Comparison of ENCODE assay signal across 8 cellular contexts in the genomic region with DNA sequence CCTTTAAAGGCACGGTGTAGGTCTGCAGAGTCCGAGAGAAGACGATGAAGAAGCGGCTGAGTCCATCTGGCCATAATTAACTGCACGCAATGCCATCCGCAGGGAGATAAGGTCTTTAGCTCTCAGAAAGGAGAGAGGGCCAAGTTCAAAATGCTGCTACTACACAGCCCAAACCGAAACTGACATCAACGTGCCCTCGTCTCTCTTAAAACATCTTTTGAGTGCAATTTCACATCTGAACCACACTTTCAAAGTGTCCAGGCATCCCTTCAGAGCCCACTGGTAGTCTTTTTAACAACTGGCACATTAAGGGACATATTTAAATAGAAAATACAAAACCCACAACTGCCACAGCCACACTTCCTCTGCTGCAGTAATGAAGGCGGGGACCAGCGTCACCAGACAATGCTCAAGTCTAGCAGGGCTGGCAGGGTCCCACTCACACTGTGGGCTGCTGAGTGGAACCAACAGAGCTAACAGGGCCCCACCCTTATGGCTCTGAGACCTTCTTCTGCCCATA. TPM values are rescaled to one million over a fixed set of nuclear protein-coding genes. Genes with fewer than 3 reads are reported as not detected.
DNase-seq lines count a peak whose midpoint lies in the region; ATAC-seq, FAIRE-seq and TF ChIP-seq lines count a peak whose summit lies in the region.

No MANE protein-coding gene starts in this region.

- no peaks in the 10 kb centered on the region for H3K27me3 Mint-ChIP-seq in stimulated activated naive CD8-positive, alpha-beta T cell treated with anti-CD3 and anti-CD28 coated beads, Interleukin-15, amount 100 ng/mL, for 72 hours
- H3K27me3 Mint-ChIP-seq in endodermal cell (ENCODE audit: insufficient read depth): no peaks in the 10 kb centered on the region

- no peak overlapping the region for H3K27ac ChIP-seq in HepG2 (ENCODE audit: extremely low read length, insufficient read depth, low read length)
- H3K27ac ChIP-seq in ovary: peak overlapping the region in 1 of 2 donors; percentile 5
- no peak overlapping the region for H3K27ac ChIP-seq in endodermal cell (ENCODE audit: low read depth, low read length)

- H2AFZ ChIP-seq in HepG2 (ENCODE audit: low read length): no peak overlapping the region

- peak overlapping the region; percentile 96 to 98 for H3K27ac Mint-ChIP-seq in stimulated activated naive CD8-positive, alpha-beta T cell treated with anti-CD3 and anti-CD28 coated beads, Interleukin-15, amount 100 ng/mL, for 72 hours
- no peak overlapping the region for H3K27ac Mint-ChIP-seq in endodermal cell

- no peak for FAIRE-seq in HepG2 (lab: Jason Lieb, UNC)

- no peak for TF ChIP-seq RAD21 in HepG2 (CRISPR knock-in tag; IDR thresholded peaks at IDR 0.05)

- CTCF ChIA-PET in HepG2 (lab: Yijun Ruan, JAX; ENCODE audit: low intra/inter-chr PET ratio, low total read pairs): no interaction called here

- H3K9me3 ChIP-seq in HepG2 (ENCODE audit: low read length) (no peaks in the 10 kb centered on the region), ovary (no peaks in the 10 kb centered on the region), endodermal cell (ENCODE audit: control insufficient read depth, low read length) (no peaks in the 10 kb centered on the region)

- DNase-seq in AG09319 (ENCODE audit: extremely low read depth, low read depth) (peak; percentile 24), activated T-helper 1 cell treated with Interleukin-2 at 50 U/mL for 16 hours (ENCODE audit: low read depth) (peak; percentile 57), HepG2 (ENCODE audit: low spot score) (no peak), ovary (no peak), endodermal cell (no peak)
- peak; percentile 71 for DNase-seq in Jurkat, Clone E6-1 (ENCODE audit: low read depth, low spot score)
- DNase-seq in stimulated activated naive CD8-positive, alpha-beta T cell treated with anti-CD3 and anti-CD28 coated beads, Interleukin-15, amount 100 ng/mL, for 72 hours: peak; percentile 51 to 70

- peak overlapping the region; percentile 85 to 89 for H3K4me3 Mint-ChIP-seq in stimulated activated naive CD8-positive, alpha-beta T cell treated with anti-CD3 and anti-CD28 coated beads, Interleukin-15, amount 100 ng/mL, for 72 hours
- H3K4me3 Mint-ChIP-seq in endodermal cell: no peak overlapping the region

- H3K36me3 ChIP-seq in HepG2 (replicated peaks in 1 of 2; ENCODE audit: control insufficient read depth in 1 of 2, insufficient read depth in 2 of 2, low read length in 2 of 2): no peaks in the 10 kb centered on the region
- H3K36me3 ChIP-seq in ovary: no peaks in the 10 kb centered on the region
- peaks cover 80% of the 10 kb centered on the region for H3K36me3 ChIP-seq in endodermal cell (ENCODE audit: control insufficient read depth, insufficient read depth, low read length)

- TF ChIP-seq CTCF in AG09319 (IDR thresholded peaks at IDR 0.05; ENCODE audit: low read depth, low read length) (no peak), HepG2 (CRISPR knock-in tag; IDR thresholded peaks at IDR 0.05) (no peak), ovary (IDR thresholded peaks at IDR 0.05) (no peak), endodermal cell (conservative IDR thresholded peaks at IDR 0.05) (no peak)

- H3K4me1 ChIP-seq in HepG2 (ENCODE audit: insufficient read depth, low read length): no peaks in the 10 kb centered on the region; the same call in 1 of the 2 replicates
- H3K4me1 ChIP-seq in ovary (ENCODE audit: insufficient read depth): peaks cover 3% of the 10 kb centered on the region
- no peaks in the 10 kb centered on the region for H3K4me1 ChIP-seq in endodermal cell (ENCODE audit: control insufficient read depth, insufficient read depth, low read length)

- peaks cover 10 to 15% of the 10 kb centered on the region in 2 donors for H3K9me3 Mint-ChIP-seq in stimulated activated naive CD8-positive, alpha-beta T cell treated with anti-CD3 and anti-CD28 coated beads, Interleukin-15, amount 100 ng/mL, for 72 hours
- no peaks in the 10 kb centered on the region for H3K9me3 Mint-ChIP-seq in endodermal cell

- POLR2A ChIA-PET in HepG2 (lab: Yijun Ruan, JAX): no interaction called here

- TF ChIP-seq POLR2A in HepG2 (IDR thresholded peaks at IDR 0.05; ENCODE audit: insufficient read depth in 1 of 2, low read depth in 2 of 2, low read length in 2 of 2) (no peak), ovary (IDR thresholded peaks at IDR 0.05) (no peak)

- no peaks in the 10 kb centered on the region; a peak in 1 of 5 replicates for H3K27me3 ChIP-seq in HepG2 (ENCODE audit: control insufficient read depth in 1 of 2, insufficient read depth in 2 of 2, low read length in 2 of 2)
- no peaks in the 10 kb centered on the region for H3K27me3 ChIP-seq in ovary
- H3K27me3 ChIP-seq in endodermal cell (ENCODE audit: control insufficient read depth, insufficient read depth, low read length, poor library complexity, severe bottlenecking): no peaks in the 10 kb centered on the region

- H3K36me3 Mint-ChIP-seq in endodermal cell (ENCODE audit: low read depth): peaks cover 72% of the 10 kb centered on the region

- H3K4me2 ChIP-seq in HepG2 (ENCODE audit: low read depth, low read length): peak overlapping the region; percentile 34

- ATAC-seq in GM19468 (IDR thresholded peaks at IDR 0.05; ENCODE audit: extremely low read depth, unreplicated experiment): peak; percentile 73
- peak; percentile 47 for ATAC-seq in HepG2
- ATAC-seq in stimulated activated naive CD8-positive, alpha-beta T cell treated with anti-CD3 and anti-CD28 coated beads, Interleukin-15, amount 100 ng/mL, for 72 hours: peak; percentile 93

- H3K9ac ChIP-seq in HepG2 (ENCODE audit: insufficient read depth, low read depth, low read length) (no peak overlapping the region), endodermal cell (ENCODE audit: extremely low read depth, low read length, poor library complexity, severe bottlenecking) (no peak overlapping the region)

- TF ChIP-seq EP300 in HepG2 (IDR thresholded peaks at IDR 0.05; ENCODE audit: low read depth in 2 of 2, low read length in 2 of 2): no peak
- no peak for TF ChIP-seq EP300 in HepG2 (CRISPR knock-in tag; IDR thresholded peaks at IDR 0.05; ENCODE audit: borderline replicate concordance)
- TF ChIP-seq EP300 in ovary (IDR thresholded peaks at IDR 0.05): no peak

- H3K79me2 ChIP-seq in HepG2 (ENCODE audit: insufficient read depth, low read length): no peaks in the 10 kb centered on the region

- H3K4me3 ChIP-seq in Jurkat, Clone E6-1 (ENCODE audit: low read length): peak overlapping the region; percentile 34
- no peak overlapping the region; a peak in 1 of 6 replicates for H3K4me3 ChIP-seq in HepG2 (replicated peaks in 1 of 3; ENCODE audit: insufficient read depth in 1 of 3, low read depth in 2 of 3, low read length in 3 of 3)
- H3K4me3 ChIP-seq in ovary: no peak overlapping the region
- H3K4me3 ChIP-seq in endodermal cell (ENCODE audit: low read length): no peak overlapping the region

- BruUV-seq in HepG2 (replicated peaks; lab: Mats Ljungman, UMichigan): no TSS peak

- WGBS in HepG2 (ENCODE audit: low lambda C conversion rate): 70% methylated on average over 11 of the region's 11 CpGs
- WGBS in ovary, 3 donors: 60 to 78% (median 65%) methylated on average over 11 of the region's 11 CpGs
- 95 to 96% methylated on average over 11 of the region's 11 CpGs for whole genome bisulfite sequencing in endodermal cell (ENCODE audit: insufficient coverage in 1 of 2, insufficient read length in 1 of 2), 2 experiments

- H3K4me1 Mint-ChIP-seq in stimulated activated naive CD8-positive, alpha-beta T cell treated with anti-CD3 and anti-CD28 coated beads, Interleukin-15, amount 100 ng/mL, for 72 hours: peaks cover 73% of the 10 kb centered on the region
- no peaks in the 10 kb centered on the region for H3K4me1 Mint-ChIP-seq in endodermal cell

- intact Hi-C loops in HepG2 (cut with micrococcal nuclease; ENCODE audit: unreplicated experiment) (no loop called here), ovary (cut with DNase I) (no loop called here)

- H4K20me1 ChIP-seq in HepG2 (ENCODE audit: insufficient read depth, low read length): no peaks in the 10 kb centered on the region

- in situ Hi-C loops in HepG2 (cut with HindIII; ENCODE audit: extremely low pct_ligation_motif_present, low pct_unique_long_range_greater_than_20kb): no loop called here

TF ChIP-seq in HepG2, 621 proteins besides CTCF, POLR2A, EP300 and RAD21:
- TF ChIP-seq HOXD1 (CRISPR knock-in tag; IDR thresholded peaks at IDR 0.05) (no peak), HOXA5 (CRISPR knock-in tag; IDR thresholded peaks at IDR 0.05) (no peak), RAD51 (IDR thresholded peaks at IDR 0.05; ENCODE audit: borderline replicate concordance) (no peak)
TF ChIP-seq in HepG2: peak in this region for 0.

RNA-seq across cellular contexts. Expression of a gene that starts 35.8 kb away (rescaled TPM):
- polyA plus RNA-seq in Jurkat, Clone E6-1 (2012; ENCODE audit: insufficient read depth, insufficient read length): 13.5 TPM
- total RNA-seq in HepG2 (2016; rRNA removed; fragmentation: Illumina TruSeq; extraction: Trizol) (1.3 TPM in 2 replicates), ovary (10 to 100 TPM; 12.8 to 52.7 (median 22.2) TPM), endodermal cell (10 to 100 TPM; 26.6 to 27.4 TPM)
- 1.4 and 2.7 TPM in 2 replicates for total RNA-seq in HepG2 (2016; cell fraction: cytosol; rRNA removed; fragmentation: Illumina TruSeq; extraction: Trizol; ENCODE audit: low read depth)
- total RNA-seq in HepG2 (2016; cell fraction: insoluble cytoplasmic fraction; rRNA removed; fragmentation: Illumina TruSeq; extraction: Trizol): 1.3 and 1.4 TPM in 2 replicates
- total RNA-seq in HepG2 (2016; cell fraction: membrane; rRNA removed; fragmentation: Illumina TruSeq; extraction: Trizol): 3.0 and 3.4 TPM in 2 replicates
- 1.9 and 2.0 TPM in 2 replicates for total RNA-seq in HepG2 (2016; cell fraction: nucleus; rRNA removed; fragmentation: Illumina TruSeq; extraction: Trizol)
- polyA plus RNA-seq in HepG2 (2011; rRNA removed) (2.0 and 2.1 TPM in 2 replicates), ovary (10 to 100 TPM; 11.6 to 31.1 TPM)
- 0.91 and 1.9 TPM in 2 replicates for polyA plus RNA-seq in HepG2 (2011; cell fraction: cytosol; rRNA removed)
- 1.2 and 1.9 TPM in 2 replicates for polyA plus RNA-seq in HepG2 (2011; cell fraction: nucleus; rRNA removed)
- 1.2 and 1.4 TPM in 2 replicates for polyA plus RNA-seq in HepG2 (2012)
- polyA plus RNA-seq in HepG2 (2016; cell fraction: cytosol; fragmentation: Illumina TruSeq; extraction: Trizol; ENCODE audit: low read depth): 2.0 and 2.2 TPM in 2 replicates
- 1.2 and 1.5 TPM in 2 replicates for polyA plus RNA-seq in HepG2 (2016; cell fraction: insoluble cytoplasmic fraction; fragmentation: Illumina TruSeq; extraction: Trizol; ENCODE audit: low read depth)
- polyA plus RNA-seq in HepG2 (2016; cell fraction: membrane; fragmentation: Illumina TruSeq; extraction: Trizol; ENCODE audit: low read depth): 1.9 and 2.8 TPM in 2 replicates
- polyA plus RNA-seq in HepG2 (2016; cell fraction: nucleus; fragmentation: Illumina TruSeq; extraction: Trizol; ENCODE audit: insufficient read depth, low read depth): 2.6 and 2.7 TPM in 2 replicates
- polyA minus RNA-seq in HepG2 (2011; rRNA and poly(A)+ RNA removed; ENCODE audit: low replicate concordance): 1.2 and 2.0 TPM in 2 replicates
- 0.97 and 1.6 TPM in 2 replicates for polyA minus RNA-seq in HepG2 (2011; cell fraction: cytosol; rRNA and poly(A)+ RNA removed)
- polyA minus RNA-seq in HepG2 (2011; cell fraction: nucleus; rRNA and poly(A)+ RNA removed): 5.7 and 6.5 TPM in 2 replicates
- 15.1 TPM for polyA plus RNA-seq in endodermal cell (2013, experiment 1 of 2)
- polyA plus RNA-seq in endodermal cell (2013, experiment 2 of 2): 15.8 TPM

Comparison
In these comparisons a context has a peak if more than half of its experiments do, and no peak if none do; other contexts are left out.
1. DNase-seq: peak in AG09319 (single experiment), Jurkat, Clone E6-1 (single experiment), activated T-helper 1 cell treated with Interleukin-2 at 50 U/mL for 16 hours (single experiment) and stimulated activated naive CD8-positive, alpha-beta T cell treated with anti-CD3 and anti-CD28 coated beads, Interleukin-15, amount 100 ng/mL, for 72 hours (2 of 2); none in HepG2 (single experiment), ovary (0 of 5) and endodermal cell (single experiment).
2. Peak in every context shown above with its lines, with median percentiles within 50 percentile points of each other: ATAC-seq.